ENCODE assay signal across 1 cellular context in genomic region chr3:23202921-23203650, GRCh38.
TF ChIP-seq lines count a peak whose summit lies in the region.

UBE2E2 (plus strand) TSS chr3:23203327.

TF ChIP-seq in HepG2, 621 proteins besides CTCF, POLR2A, EP300 and RAD21 (continued from another document):
- TF ChIP-seq ZBTB40 (IDR thresholded peaks at IDR 0.05) (no peak), ZBTB40 (CRISPR knock-in tag; IDR thresholded peaks at IDR 0.05) (no peak), UBTF (CRISPR knock-in tag; IDR thresholded peaks at IDR 0.05) (peak; percentile 38; the same call in 1 of the 2 replicates), PCBP1 (IDR thresholded peaks at IDR 0.05; ENCODE audit: borderline replicate concordance, low read depth, low read length) (0 out of 2 replicates have a peak, but pooled peaks have one; percentile 47), HNF4G (IDR thresholded peaks at IDR 0.05; ENCODE audit: borderline replicate concordance, low read depth, low read length) (no peak), HNF4G (CRISPR knock-in tag; IDR thresholded peaks at IDR 0.05; ENCODE audit: borderline replicate concordance, low read depth) (0 out of 2 replicates have a peak, but pooled peaks have one; percentile 14), ZNF749 (CRISPR knock-in tag; IDR thresholded peaks at IDR 0.05; ENCODE audit: borderline replicate concordance) (0 out of 2 replicates have a peak, but pooled peaks have one; percentile 51), GMEB2 (CRISPR knock-in tag; IDR thresholded peaks at IDR 0.05; ENCODE audit: low read depth) (no peak), YY1 (IDR thresholded peaks at IDR 0.05; ENCODE audit: insufficient read depth, insufficient replicate concordance, low read depth, low read length) (peak; percentile 22), MAFG (CRISPR knock-in tag; IDR thresholded peaks at IDR 0.05) (no peak), ZNF263 (CRISPR knock-in tag; IDR thresholded peaks at IDR 0.05) (peak; percentile 66; the same call in 1 of the 2 replicates)
